14 cellular contexts compared by ENCODE assay signal in the genomic region with DNA sequence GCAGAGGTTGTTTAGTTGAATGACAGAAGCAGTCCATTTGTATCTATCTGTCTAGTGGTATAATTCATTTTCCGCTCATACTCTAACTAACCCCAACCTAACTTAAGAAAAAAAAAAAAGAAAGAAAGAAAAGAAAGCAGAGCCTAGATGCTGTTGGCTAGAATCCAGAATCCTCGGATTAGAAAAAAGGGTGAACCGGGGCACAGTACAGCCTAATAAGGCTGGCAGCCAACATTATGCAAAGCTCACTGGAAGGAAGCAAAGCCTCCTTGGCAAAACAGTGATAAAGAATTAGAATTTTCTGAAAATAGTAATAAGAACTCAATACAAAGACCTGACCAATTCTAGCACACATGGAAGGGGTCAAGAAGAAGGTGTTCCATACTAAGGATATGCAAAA.
DNase-seq lines count a peak whose midpoint lies in the region; TF ChIP-seq lines count a peak whose summit lies in the region.
"Had no signal": no experiment of that assay in that cellular context is flagged by ENCODE, and none has a peak within 500 bp of the region (broad histone marks: within the 10 kb centered on the region; RNA-seq: fewer than 3 reads in every experiment).

No MANE protein-coding gene starts in this region.

- POLR2A ChIA-PET in OCI-LY7 (lab: Charles Lee), result interaction anchor here (0.8 kb wide), 1 partner anchor 10 kb away, joined by 3 read pairs; no protein-coding TSS in a partner anchor

- no peaks in the 10 kb centered on the region for H3K4me1 ChIP-seq in OCI-LY7 (ENCODE audit: insufficient read depth, low read length, poor library complexity, severe bottlenecking)

- peaks cover 3% of the 10 kb centered on the region for H3K27me3 Mint-ChIP-seq in brain
- H3K27me3 Mint-ChIP-seq: CD4-positive, alpha-beta memory T cell had no signal

- CTCF ChIA-PET in OCI-LY7 (lab: Charles Lee; ENCODE audit: unreplicated experiment), result no interaction called here

- intact Hi-C loops in OCI-LY7 (cut with micrococcal nuclease; ENCODE audit: unreplicated experiment), result no loop called here

- TF ChIP-seq CTCF in brain (conservative IDR thresholded peaks at IDR 0.05), result no peak
- no peak for TF ChIP-seq CTCF in OCI-LY7 (conservative IDR thresholded peaks at IDR 0.05; ENCODE audit: low read length)

- no peak overlapping the region for H3K4me2 ChIP-seq in OCI-LY7 (ENCODE audit: low read length)

- H3K27ac ChIP-seq in OCI-LY7 (ENCODE audit: low read depth, low read length, poor library complexity, severe bottlenecking), result no peak overlapping the region
- H3K27ac ChIP-seq: C4-2B had no signal

- H3K79me2 ChIP-seq in OCI-LY7 (ENCODE audit: insufficient read depth, low read depth, low read length), result no peaks in the 10 kb centered on the region

- H3K9me3 Mint-ChIP-seq in brain, result no peaks in the 10 kb centered on the region
- H3K9me3 Mint-ChIP-seq: H9 had no signal

- peaks cover 28% of the 10 kb centered on the region for H3K4me1 Mint-ChIP-seq in brain
- H3K4me1 Mint-ChIP-seq: CD4-positive, alpha-beta memory T cell had no signal

- no peaks in the 10 kb centered on the region for H3K9me3 ChIP-seq in OCI-LY7 (ENCODE audit: low read length)
- H3K9me3 ChIP-seq: BE2C had no signal

- no peaks in the 10 kb centered on the region for H3K9me2 ChIP-seq in OCI-LY7 (ENCODE audit: insufficient read depth, low read length)

- H3K36me3 Mint-ChIP-seq in brain, result no peaks in the 10 kb centered on the region
- H3K36me3 Mint-ChIP-seq: CD4-positive, alpha-beta memory T cell had no signal

- no peaks in the 10 kb centered on the region for H3K36me3 ChIP-seq in OCI-LY7 (ENCODE audit: insufficient read depth, low read length)
- H3K36me3 ChIP-seq: BE2C had no signal

- no peak overlapping the region for H2AFZ ChIP-seq in OCI-LY7 (ENCODE audit: low read length)

- H4K20me1 ChIP-seq in OCI-LY7 (ENCODE audit: insufficient read depth, low read length), result no peaks in the 10 kb centered on the region

- H3K27ac Mint-ChIP-seq in brain, result peak overlapping the region in 4 of 5 experiments; percentile 15 to 90 (median 32)
- H3K27ac Mint-ChIP-seq: CD4-positive, alpha-beta memory T cell; H9 had no signal

- H3K4me3 Mint-ChIP-seq in brain, result peak overlapping the region in 2 of 5 experiments; percentile 12 to 52
- H3K4me3 Mint-ChIP-seq: CD4-positive, alpha-beta memory T cell; H9 had no signal

- no TSS peak for BruUV-seq in OCI-LY7 (replicated peaks; lab: Mats Ljungman, UMichigan)

- DNase-seq in NCI-H82 (lab: John Stamatoyannopoulos, UW) (peak; percentile 34), NCI-H82 treated with DMSO at 0.1 percent for 48 hours (lab: John Stamatoyannopoulos, UW; ENCODE audit: unreplicated experiment) (no peak), pulmonary artery endothelial cell (ENCODE audit: low read depth, low spot score) (peak; percentile 77), NOMO-1 treated with dmso at 0.1 percent for 144 hours (lab: John Stamatoyannopoulos, UW; ENCODE audit: unreplicated experiment) (no peak), OCI-LY7 (ENCODE audit: low spot score) (no peak), NCI-H748 treated with DMSO at 0.1 percent for 48 hours (lab: John Stamatoyannopoulos, UW) (no peak)
- DNase-seq: BE2C; CD4-positive, alpha-beta memory T cell; DND-41; GDM1; GOT3; H9 had no signal

- H3K4me3 ChIP-seq in OCI-LY7 (ENCODE audit: low read depth, low read length, poor library complexity, severe bottlenecking), result no peak overlapping the region

Comparison
In these comparisons a context has a peak if more than half of its experiments do, and no peak if none do; other contexts are left out.
1. DNase-seq: peak in NCI-H82 (single experiment) and pulmonary artery endothelial cell (single experiment); none in NCI-H82 treated with DMSO at 0.1 percent for 48 hours (single experiment), NOMO-1 treated with dmso at 0.1 percent for 144 hours (single experiment), OCI-LY7 (single experiment) and NCI-H748 treated with DMSO at 0.1 percent for 48 hours (single experiment).